8 cellular contexts compared by ENCODE assay signal in genomic region chrX:9465380-9466114, GRCh38. TPM values are rescaled to one million over a fixed set of nuclear protein-coding genes. Genes with fewer than 3 reads are reported as not detected.
DNase-seq lines count a peak whose midpoint lies in the region; ATAC-seq and TF ChIP-seq lines count a peak whose summit lies in the region.

No MANE protein-coding gene starts in this region.

- WGBS in body of pancreas, 2 donors, result 0% methylated on average over 11 of the region's 87 CpGs; no CpG with 5 or more reads in 1 of the 2 donors

- TF ChIP-seq CTCF in body of pancreas (IDR thresholded peaks at IDR 0.05) (no peak), left lung (IDR thresholded peaks at IDR 0.05) (no peak)

- H3K9me3 ChIP-seq in body of pancreas (no peaks in the 10 kb centered on the region), left lung (no peaks in the 10 kb centered on the region)

- H3K27me3 ChIP-seq in body of pancreas, result no peaks in the 10 kb centered on the region
- peaks cover 0 to 19% of the 10 kb centered on the region in 2 donors for H3K27me3 ChIP-seq in left lung

- H3K4me1 ChIP-seq in body of pancreas, result peaks cover 40% of the 10 kb centered on the region
- peaks cover 6 to 35% of the 10 kb centered on the region in 2 donors for H3K4me1 ChIP-seq in left lung

- H3K4me3 Mint-ChIP-seq in stimulated activated effector memory CD8-positive, alpha-beta T cell treated with anti-CD3 and anti-CD28 coated beads, Interleukin-12 subunit alpha, Interleukin-12 subunit beta, amount 100 ng/mL, for 72 hours, result peak overlapping the region; percentile 56

- H3K36me3 ChIP-seq in body of pancreas (replicated peaks in 1 of 2; ENCODE audit: insufficient read depth in 1 of 2, low read depth in 2 of 2) (no peaks in the 10 kb centered on the region), left lung (no peaks in the 10 kb centered on the region)

- H3K4me1 Mint-ChIP-seq in stimulated activated effector memory CD8-positive, alpha-beta T cell treated with anti-CD3 and anti-CD28 coated beads, Interleukin-12 subunit alpha, Interleukin-12 subunit beta, amount 100 ng/mL, for 72 hours, result peaks cover 33% of the 10 kb centered on the region

- ATAC-seq in HG02610 (IDR thresholded peaks at IDR 0.05; ENCODE audit: unreplicated experiment) (peak; percentile 19), SK-N-SH treated with all-trans-retinoic acid at 6 μM for 48 hours (peak; percentile 5), body of pancreas (no peak), left lung (peak; percentile 5)
- peak; percentile 49 for ATAC-seq in stimulated activated effector memory CD8-positive, alpha-beta T cell treated with anti-CD3 and anti-CD28 coated beads, Interleukin-12 subunit alpha, Interleukin-12 subunit beta, amount 100 ng/mL, for 72 hours

- H3K4me3 ChIP-seq in body of pancreas, result peak overlapping the region; percentile 37 to 41
- peak overlapping the region; percentile 50 to 54 for H3K4me3 ChIP-seq in left lung

- intact Hi-C loops in body of pancreas (cut with DNase I) (no loop called here), left lung (cut with DNase I) (no loop called here)

- DNase-seq in ELR (ENCODE audit: low read depth) (peak; percentile 9), body of pancreas (peak in 2 of 4 donors; percentile 14 to 30), left lung (peak in 1 of 2 donors; percentile 77), SW 1271 (lab: John Stamatoyannopoulos, UW) (no peak), inferior parietal cortex (ENCODE audit: extremely low spot score) (no peak)
- peak; percentile 15 to 63 for DNase-seq in stimulated activated effector memory CD8-positive, alpha-beta T cell treated with anti-CD3 and anti-CD28 coated beads, Interleukin-12 subunit alpha, Interleukin-12 subunit beta, amount 100 ng/mL, for 72 hours (ENCODE audit: low spot score in 2 of 2)

- TF ChIP-seq POLR2A in body of pancreas (IDR thresholded peaks at IDR 0.05), result peak in 1 of 3 donors; percentile 22

- H3K27ac ChIP-seq in body of pancreas (peak overlapping the region in 3 of 4 donors; percentile 55 to 65 (median 60)), left lung (peak overlapping the region in 1 of 2 donors; percentile 65)

- H3K27ac Mint-ChIP-seq in stimulated activated effector memory CD8-positive, alpha-beta T cell treated with anti-CD3 and anti-CD28 coated beads, Interleukin-12 subunit alpha, Interleukin-12 subunit beta, amount 100 ng/mL, for 72 hours, result no peak overlapping the region

- peaks cover 32% of the 10 kb centered on the region for H3K36me3 Mint-ChIP-seq in stimulated activated effector memory CD8-positive, alpha-beta T cell treated with anti-CD3 and anti-CD28 coated beads, Interleukin-12 subunit alpha, Interleukin-12 subunit beta, amount 100 ng/mL, for 72 hours

- no peaks in the 10 kb centered on the region for H3K9me3 Mint-ChIP-seq in stimulated activated effector memory CD8-positive, alpha-beta T cell treated with anti-CD3 and anti-CD28 coated beads, Interleukin-12 subunit alpha, Interleukin-12 subunit beta, amount 100 ng/mL, for 72 hours

TF ChIP-seq in SK-N-SH treated with all-trans-retinoic acid at 6 μM for 48 hours, 23 proteins besides CTCF, POLR2A, EP300 and RAD21:
- TF ChIP-seq POU6F1 (CRISPR knock-in tag; IDR thresholded peaks at IDR 0.05; ENCODE audit: borderline replicate concordance, low read depth) (no peak), CREB5 (CRISPR knock-in tag; IDR thresholded peaks at IDR 0.05; ENCODE audit: low read depth) (no peak), TOX (CRISPR knock-in tag; IDR thresholded peaks at IDR 0.05; ENCODE audit: borderline replicate concordance) (no peak), ZNF565 (CRISPR knock-in tag; conservative IDR thresholded peaks at IDR 0.05; ENCODE audit: low read depth) (no peak), ZFP30 (CRISPR knock-in tag; IDR thresholded peaks at IDR 0.05) (no peak), ZNF8 (CRISPR knock-in tag; IDR thresholded peaks at IDR 0.05) (no peak), ISL1 (CRISPR knock-in tag; IDR thresholded peaks at IDR 0.05) (no peak), OSR1 (CRISPR knock-in tag; IDR thresholded peaks at IDR 0.05) (no peak)
TF ChIP-seq in SK-N-SH treated with all-trans-retinoic acid at 6 μM for 48 hours: peak in this region for 0.

RNA-seq across cellular contexts. Expression of gene TBL1X, which starts 0.7 kb away (rescaled TPM):
- total RNA-seq in body of pancreas, result 10 to 100 TPM in 1 of 2 donors, 1 to 10 TPM in 1; 7.9 to 16.3 TPM
- 10 to 100 TPM; 13.4 to 20.3 TPM for total RNA-seq in left lung

Comparison
In these comparisons a context has a peak if more than half of its experiments do, and no peak if none do; other contexts are left out.
1. DNase-seq: peak in ELR (single experiment) and stimulated activated effector memory CD8-positive, alpha-beta T cell treated with anti-CD3 and anti-CD28 coated beads, Interleukin-12 subunit alpha, Interleukin-12 subunit beta, amount 100 ng/mL, for 72 hours (2 of 2); none in SW 1271 (0 of 2) and inferior parietal cortex (single experiment).